Comparison of ENCODE assay signal across 12 cellular contexts in genomic region chr3:64684715-64685261, GRCh38. TPM values are rescaled to one million over a fixed set of nuclear protein-coding genes. Genes with fewer than 3 reads are reported as not detected.
DNase-seq lines count a peak whose midpoint lies in the region.
"Had no signal": no experiment of that assay in that cellular context is flagged by ENCODE, and none has a peak within 500 bp of the region (broad histone marks: within the 10 kb centered on the region; RNA-seq: fewer than 3 reads in every experiment).

No MANE protein-coding gene starts in this region.

- no peaks in the 10 kb centered on the region for H3K36me3 Mint-ChIP-seq in activated T-cell treated with anti-CD3 and anti-CD28 coated beads, Interleukin-2, amount 50 U/mL, for 24 hours (ENCODE audit: low read depth)

- 2% methylated on average over 22 of the region's 22 CpGs for WGBS in urinary bladder

- no peak overlapping the region for H3K27ac Mint-ChIP-seq in activated T-cell treated with anti-CD3 and anti-CD28 coated beads, Interleukin-2, amount 50 U/mL, for 24 hours
- H3K27ac Mint-ChIP-seq: activated CD4-positive, alpha-beta T cell treated with anti-CD3 and anti-CD28 coated beads, Interleukin-2, amount 10 ng/mL, durations not matched to agents 7 days and 5 days; naive B cell had no signal

- DNase-seq in DMS 273 (lab: John Stamatoyannopoulos, UW; ENCODE audit: unreplicated experiment), result peak; percentile 30
- DNase-seq in DMS 273 treated with DMSO at 0.1 percent for 48 hours (lab: John Stamatoyannopoulos, UW), result no peak
- DNase-seq in fibroblast of peridontal ligament (ENCODE audit: extremely low read depth), result peak; percentile 62
- no peak for DNase-seq in NCI-H1048 (lab: John Stamatoyannopoulos, UW)
- no peak for DNase-seq in NK-92 (lab: John Stamatoyannopoulos, UW; ENCODE audit: unreplicated experiment)
- no peak for DNase-seq in activated T-cell treated with anti-CD3 and anti-CD28 coated beads, Interleukin-2, amount 50 U/mL, for 24 hours
- DNase-seq: activated CD4-positive, alpha-beta T cell treated with anti-CD3 and anti-CD28 coated beads, Interleukin-2, amount 10 ng/mL, durations not matched to agents 7 days and 5 days; naive B cell had no signal

- H3K27ac ChIP-seq in mucosa of rectum (ENCODE audit: low read depth in 2 of 2, low read length in 2 of 2) (peak overlapping the region; percentile 86 to 88), urinary bladder (ENCODE audit: low read depth) (peak overlapping the region; percentile 91)
- H3K27ac ChIP-seq: 22Rv1, KMS-11 had no signal

- H3K36me3 ChIP-seq in mucosa of rectum (ENCODE audit: control insufficient read depth in 2 of 2, insufficient read depth in 2 of 2, low read length in 2 of 2) (no peaks in the 10 kb centered on the region), urinary bladder (ENCODE audit: insufficient read depth) (no peaks in the 10 kb centered on the region)

- no peak overlapping the region for H3K4me3 Mint-ChIP-seq in activated T-cell treated with anti-CD3 and anti-CD28 coated beads, Interleukin-2, amount 50 U/mL, for 24 hours
- H3K4me3 Mint-ChIP-seq: activated CD4-positive, alpha-beta T cell treated with anti-CD3 and anti-CD28 coated beads, Interleukin-2, amount 10 ng/mL, durations not matched to agents 7 days and 5 days had no signal

- H3K4me1 ChIP-seq in mucosa of rectum (ENCODE audit: control insufficient read depth in 2 of 2, insufficient read depth in 2 of 2, low read length in 2 of 2) (peaks cover 2 to 5% of the 10 kb centered on the region in 2 donors), urinary bladder (ENCODE audit: insufficient read depth) (peaks cover 2% of the 10 kb centered on the region)

- H3K27me3 Mint-ChIP-seq in activated T-cell treated with anti-CD3 and anti-CD28 coated beads, Interleukin-2, amount 50 U/mL, for 24 hours, result peaks cover 49% of the 10 kb centered on the region

- no peaks in the 10 kb centered on the region for H3K9me3 Mint-ChIP-seq in activated T-cell treated with anti-CD3 and anti-CD28 coated beads, Interleukin-2, amount 50 U/mL, for 24 hours
- H3K9me3 Mint-ChIP-seq: activated CD4-positive, alpha-beta T cell treated with anti-CD3 and anti-CD28 coated beads, Interleukin-2, amount 10 ng/mL, durations not matched to agents 7 days and 5 days had no signal

- peak overlapping the region; percentile 72 to 75 for H3K9ac ChIP-seq in mucosa of rectum (ENCODE audit: low read depth in 1 of 2, low read length in 2 of 2)
- H3K9ac ChIP-seq: KMS-11 had no signal

- H3K4me1 Mint-ChIP-seq in activated T-cell treated with anti-CD3 and anti-CD28 coated beads, Interleukin-2, amount 50 U/mL, for 24 hours (ENCODE audit: low read depth), result peaks cover 12% of the 10 kb centered on the region

- no peaks in the 10 kb centered on the region for H3K9me3 ChIP-seq in mucosa of rectum (ENCODE audit: control insufficient read depth in 2 of 2, low read length in 2 of 2)

- H3K4me3 ChIP-seq in mucosa of rectum (ENCODE audit: low read length in 2 of 2) (peak overlapping the region; percentile 79 to 82), urinary bladder (ENCODE audit: low read depth, low read length) (peak overlapping the region; percentile 62)

- peaks cover 0 to 3% of the 10 kb centered on the region in 2 donors for H3K27me3 ChIP-seq in mucosa of rectum (ENCODE audit: control insufficient read depth in 2 of 2, insufficient read depth in 2 of 2, low read length in 2 of 2)

RNA-seq across cellular contexts. Expression of gene ADAMTS9, which starts 3.0 kb away (rescaled TPM):
- total RNA-seq in urinary bladder, result 120 TPM
- polyA plus RNA-seq in urinary bladder, result 20.7 TPM
- total RNA-seq: activated CD4-positive, alpha-beta T cell treated with anti-CD3 and anti-CD28 coated beads, Interleukin-2, amount 10 ng/mL, durations not matched to agents 7 days and 5 days had no signal

Comparison
In these comparisons a context has a peak if more than half of its experiments do, and no peak if none do; other contexts are left out.
1. DNase-seq: peak in DMS 273 (single experiment) and fibroblast of peridontal ligament (single experiment); none in DMS 273 treated with DMSO at 0.1 percent for 48 hours (single experiment), NCI-H1048 (single experiment), NK-92 (single experiment) and activated T-cell treated with anti-CD3 and anti-CD28 coated beads, Interleukin-2, amount 50 U/mL, for 24 hours (single experiment).